In genomic region chr9:93230185-93230584, GRCh38 we compare ENCODE assay signal across 26 cellular contexts. TPM values are rescaled to one million over a fixed set of nuclear protein-coding genes. Genes with fewer than 3 reads are reported as not detected.
"Had no signal": no experiment of that assay in that cellular context is flagged by ENCODE, and none has a peak within 500 bp of the region (broad histone marks: within the 10 kb centered on the region; RNA-seq: fewer than 3 reads in every experiment).

No MANE protein-coding gene starts in this region.

- H3K4me1 ChIP-seq: lower lobe of right lung, prostate gland, right lobe of liver had no signal

- H3K27me3 ChIP-seq: dorsolateral prefrontal cortex, esophagus muscularis mucosa, gastroesophageal sphincter, right lobe of liver, suprapubic skin, thyroid gland had no signal

- ATAC-seq: gastroesophageal sphincter; left lung; naive thymus-derived CD4-positive, alpha-beta T cell; stimulated activated effector memory CD8-positive, alpha-beta T cell treated with anti-CD3 and anti-CD28 coated beads, Interleukin-12 subunit alpha, Interleukin-12 subunit beta, amount 100 ng/mL, for 72 hours; stimulated activated naive CD8-positive, alpha-beta T cell treated with anti-CD3 and anti-CD28 coated beads, Interleukin-15, Interleukin-2, amounts not matched to agents 100 U/mL and 50 U/mL, for 24 hours had no signal

- H3K36me3 Mint-ChIP-seq: memory B cell; naive thymus-derived CD4-positive, alpha-beta T cell; stimulated activated effector memory CD8-positive, alpha-beta T cell treated with anti-CD3 and anti-CD28 coated beads, Interleukin-12 subunit alpha, Interleukin-12 subunit beta, amount 100 ng/mL, for 72 hours had no signal

- H3K4me3 ChIP-seq: dorsolateral prefrontal cortex, esophagus muscularis mucosa, gastroesophageal sphincter, left lung, lower lobe of right lung, prostate gland, right lobe of liver, suprapubic skin, thyroid gland had no signal

- H3K9me3 ChIP-seq: esophagus muscularis mucosa, gastroesophageal sphincter, left lung, lower lobe of right lung, neutrophil, prostate gland, right lobe of liver, suprapubic skin, thyroid gland had no signal

- H3K27ac Mint-ChIP-seq: memory B cell; naive thymus-derived CD4-positive, alpha-beta T cell; nephron progenitor cell; stimulated activated effector memory CD8-positive, alpha-beta T cell treated with anti-CD3 and anti-CD28 coated beads, Interleukin-12 subunit alpha, Interleukin-12 subunit beta, amount 100 ng/mL, for 72 hours had no signal

- H3K4me3 Mint-ChIP-seq: memory B cell; naive thymus-derived CD4-positive, alpha-beta T cell; nephron progenitor cell; stimulated activated effector memory CD8-positive, alpha-beta T cell treated with anti-CD3 and anti-CD28 coated beads, Interleukin-12 subunit alpha, Interleukin-12 subunit beta, amount 100 ng/mL, for 72 hours had no signal

- H3K27ac ChIP-seq: dorsolateral prefrontal cortex, epithelial cell of prostate, left lung, lower lobe of right lung, neutrophil, prostate gland, right lobe of liver, suprapubic skin, thyroid gland had no signal

- H3K36me3 ChIP-seq: left lung, lower lobe of right lung, neutrophil, prostate gland, right lobe of liver, suprapubic skin, thyroid gland had no signal

- H3K9me3 Mint-ChIP-seq: memory B cell; naive thymus-derived CD4-positive, alpha-beta T cell; nephron progenitor cell; stimulated activated effector memory CD8-positive, alpha-beta T cell treated with anti-CD3 and anti-CD28 coated beads, Interleukin-12 subunit alpha, Interleukin-12 subunit beta, amount 100 ng/mL, for 72 hours had no signal

- DNase-seq: cortex of kidney; dorsolateral prefrontal cortex; effector memory CD4-positive, alpha-beta T cell; foreskin fibroblast; glutamatergic neuron; islet precursor cell; lower lobe of right lung; midbrain; naive thymus-derived CD4-positive, alpha-beta T cell; nephron progenitor cell; right lobe of liver; stimulated activated CD4-positive, alpha-beta T cell treated with anti-CD3 and anti-CD28 coated beads, Interleukin-4, amount 100 ng/mL, for 1 hour; stimulated activated CD8-positive, alpha-beta memory T cell treated with anti-CD3 and anti-CD28 coated beads, Interleukin-4, amount 100 ng/mL, for 48 hours; stimulated activated naive CD8-positive, alpha-beta T cell treated with anti-CD3 and anti-CD28 coated beads, Interleukin-15, Interleukin-2, amounts not matched to agents 100 U/mL and 50 U/mL, for 24 hours; thyroid gland had no signal

RNA-seq across cellular contexts. Expression of gene WNK2, which starts 46.2 kb away (rescaled TPM):
- total RNA-seq: osteocyte, renal cortical epithelial cell had no signal
